Comparison of ENCODE assay signal across 16 cellular contexts in the genomic region with DNA sequence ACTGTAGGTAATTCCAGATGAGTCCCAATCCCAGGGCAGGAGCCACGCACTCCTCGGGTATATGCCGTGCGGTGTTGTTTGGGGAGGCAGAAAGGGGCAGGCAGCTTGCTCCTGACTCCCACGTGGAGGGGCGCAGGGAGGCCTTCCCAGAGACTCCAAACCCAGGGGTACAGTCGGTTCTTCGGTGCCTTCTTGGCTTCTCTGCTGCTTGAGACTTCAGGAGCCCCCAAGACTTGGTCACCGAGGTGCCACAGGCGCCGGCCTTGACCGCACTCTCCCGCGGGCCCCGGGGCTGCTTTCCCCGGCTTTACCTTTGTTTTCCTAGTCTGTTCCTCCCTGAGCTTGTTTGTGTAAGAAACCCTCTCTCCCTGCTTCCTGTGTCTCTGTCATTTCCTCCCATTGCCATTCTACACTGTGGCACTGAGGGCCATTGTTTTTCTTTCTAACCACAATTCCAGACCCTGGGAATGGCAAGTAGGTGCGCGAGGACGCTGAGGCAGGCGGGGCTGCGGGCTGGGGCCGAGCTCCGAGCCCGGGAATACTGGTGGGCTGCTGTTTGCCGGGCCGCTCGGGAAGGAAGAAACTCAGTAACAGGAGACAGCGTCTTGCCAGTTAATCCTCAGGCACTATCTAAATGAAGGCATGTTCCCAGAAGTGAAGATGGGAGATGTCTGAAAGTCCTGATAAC.
DNase-seq lines count a peak whose midpoint lies in the region; ATAC-seq, FAIRE-seq and TF ChIP-seq lines count a peak whose summit lies in the region.
"Had no signal": no experiment of that assay in that cellular context is flagged by ENCODE, and none has a peak within 500 bp of the region (broad histone marks: within the 10 kb centered on the region; RNA-seq: fewer than 3 reads in every experiment).

No MANE protein-coding gene starts in this region.

- no peak for FAIRE-seq in urothelium cell line (lab: Jason Lieb, UNC)

- no peak overlapping the region for H2AK5ac ChIP-seq in mesendoderm (ENCODE audit: low read length)

- no peaks in the 10 kb centered on the region for H3K79me1 ChIP-seq in mesendoderm (ENCODE audit: low read length)

- H2BK5ac ChIP-seq in mesendoderm (ENCODE audit: low read length), result peak overlapping the region; percentile 79

- H3K4me1 ChIP-seq in endodermal cell (ENCODE audit: control insufficient read depth, insufficient read depth, low read length), result peaks cover 3% of the 10 kb centered on the region
- H3K4me1 ChIP-seq in mesendoderm (ENCODE audit: control insufficient read depth, low read depth, low read length), result peaks cover 10% of the 10 kb centered on the region

- no peak for DNase-seq in activated naive CD8-positive, alpha-beta T cell treated with anti-CD3 and anti-CD28 coated beads, Interleukin-2, amount 10 ng/mL, durations not matched to agents 7 days and 5 days
- DNase-seq in activated naive CD8-positive, alpha-beta T cell treated with anti-CD3 and anti-CD28 coated beads, Interleukin-2, amount 50 U/mL, for 24 hours, result no peak
- DNase-seq in endodermal cell (peak; percentile 80), mesendoderm (peak; percentile 80), urothelium cell line (ENCODE audit: low spot score) (peak; percentile 37), NCI-H1048 (lab: John Stamatoyannopoulos, UW) (no peak), DMS79 (lab: John Stamatoyannopoulos, UW) (no peak)
- DNase-seq: activated CD8-positive, alpha-beta memory T cell treated with anti-CD3 and anti-CD28 coated beads, Interleukin-2, amount 50 U/mL, for 4 hours; mucosa of descending colon; NCI-H1436; NCI-H524; thyroid gland had no signal

- peak overlapping the region; percentile 88 for H3K4ac ChIP-seq in mesendoderm (ENCODE audit: low read depth, low read length)

- no peaks in the 10 kb centered on the region for H3K27me3 ChIP-seq in endodermal cell (ENCODE audit: control insufficient read depth, insufficient read depth, low read length, poor library complexity, severe bottlenecking)
- no peaks in the 10 kb centered on the region for H3K27me3 ChIP-seq in mesendoderm (ENCODE audit: insufficient read depth, low read length, poor library complexity)
- H3K27me3 ChIP-seq: thyroid gland had no signal

- H2BK15ac ChIP-seq in mesendoderm (replicated peaks; ENCODE audit: low read depth), result no peak overlapping the region

- no peak overlapping the region for H4K5ac ChIP-seq in mesendoderm (ENCODE audit: low read length)

- no peaks in the 10 kb centered on the region for H3K36me3 Mint-ChIP-seq in activated naive CD8-positive, alpha-beta T cell treated with anti-CD3 and anti-CD28 coated beads, Interleukin-2, amount 10 ng/mL, durations not matched to agents 7 days and 5 days
- no peaks in the 10 kb centered on the region for H3K36me3 Mint-ChIP-seq in activated naive CD8-positive, alpha-beta T cell treated with anti-CD3 and anti-CD28 coated beads, Interleukin-2, amount 50 U/mL, for 24 hours (ENCODE audit: low read depth)
- no peaks in the 10 kb centered on the region for H3K36me3 Mint-ChIP-seq in endodermal cell (ENCODE audit: low read depth)
- H3K36me3 Mint-ChIP-seq: activated naive CD8-positive, alpha-beta T cell had no signal

- H3K27ac Mint-ChIP-seq in activated naive CD8-positive, alpha-beta T cell treated with anti-CD3 and anti-CD28 coated beads, Interleukin-2, amount 10 ng/mL, durations not matched to agents 7 days and 5 days, result no peak overlapping the region
- H3K27ac Mint-ChIP-seq in activated naive CD8-positive, alpha-beta T cell treated with anti-CD3 and anti-CD28 coated beads, Interleukin-2, amount 50 U/mL, for 24 hours, result no peak overlapping the region
- H3K27ac Mint-ChIP-seq in endodermal cell, result peak overlapping the region; percentile 84
- H3K27ac Mint-ChIP-seq: activated naive CD8-positive, alpha-beta T cell; dendritic cell treated with granulocyte-macrophage colony-stimulating factor and Interleukin-4, amounts not matched to agents 40 ng/mL and 50 ng/mL, for 4 days had no signal

- no peak overlapping the region for H4K8ac ChIP-seq in mesendoderm (ENCODE audit: low read depth, low read length)

- no peak for TF ChIP-seq CTCF in endodermal cell (conservative IDR thresholded peaks at IDR 0.05)

- no peaks in the 10 kb centered on the region for H3K9me3 Mint-ChIP-seq in activated naive CD8-positive, alpha-beta T cell treated with anti-CD3 and anti-CD28 coated beads, Interleukin-2, amount 10 ng/mL, durations not matched to agents 7 days and 5 days
- no peaks in the 10 kb centered on the region for H3K9me3 Mint-ChIP-seq in activated naive CD8-positive, alpha-beta T cell treated with anti-CD3 and anti-CD28 coated beads, Interleukin-2, amount 50 U/mL, for 24 hours
- H3K9me3 Mint-ChIP-seq in endodermal cell, result no peaks in the 10 kb centered on the region
- H3K9me3 Mint-ChIP-seq: dendritic cell treated with granulocyte-macrophage colony-stimulating factor and Interleukin-4, amounts not matched to agents 40 ng/mL and 50 ng/mL, for 4 days had no signal

- peak overlapping the region; percentile 61 for H3K56ac ChIP-seq in mesendoderm (ENCODE audit: low read length)

- no peaks in the 10 kb centered on the region for H3K36me3 ChIP-seq in endodermal cell (ENCODE audit: control insufficient read depth, insufficient read depth, low read length)
- H3K36me3 ChIP-seq in mesendoderm (ENCODE audit: control insufficient read depth, insufficient read depth, low read length), result no peaks in the 10 kb centered on the region
- H3K36me3 ChIP-seq: thyroid gland had no signal

- H3K79me2 ChIP-seq in mesendoderm (ENCODE audit: control insufficient read depth, insufficient read depth, low read length), result no peaks in the 10 kb centered on the region

- H3K27ac ChIP-seq in endodermal cell (ENCODE audit: low read depth, low read length) (no peak overlapping the region), mesendoderm (ENCODE audit: low read depth, low read length) (peak overlapping the region; percentile 75)
- H3K27ac ChIP-seq: thyroid gland, VCaP had no signal

- H3K4me1 Mint-ChIP-seq in activated naive CD8-positive, alpha-beta T cell treated with anti-CD3 and anti-CD28 coated beads, Interleukin-2, amount 10 ng/mL, durations not matched to agents 7 days and 5 days, result peaks cover 6% of the 10 kb centered on the region
- no peaks in the 10 kb centered on the region for H3K4me1 Mint-ChIP-seq in activated naive CD8-positive, alpha-beta T cell treated with anti-CD3 and anti-CD28 coated beads, Interleukin-2, amount 50 U/mL, for 24 hours
- peaks cover 25% of the 10 kb centered on the region for H3K4me1 Mint-ChIP-seq in endodermal cell

- H2BK120ac ChIP-seq in mesendoderm (ENCODE audit: low read depth, low read length), result peak overlapping the region; percentile 97

- peaks cover 52% of the 10 kb centered on the region for H3K27me3 Mint-ChIP-seq in activated naive CD8-positive, alpha-beta T cell treated with anti-CD3 and anti-CD28 coated beads, Interleukin-2, amount 10 ng/mL, durations not matched to agents 7 days and 5 days
- H3K27me3 Mint-ChIP-seq in activated naive CD8-positive, alpha-beta T cell treated with anti-CD3 and anti-CD28 coated beads, Interleukin-2, amount 50 U/mL, for 24 hours, result peaks cover 50% of the 10 kb centered on the region
- no peaks in the 10 kb centered on the region for H3K27me3 Mint-ChIP-seq in endodermal cell (ENCODE audit: insufficient read depth)

- no peak overlapping the region for H3K23ac ChIP-seq in mesendoderm (ENCODE audit: low read length)

- no peak for ATAC-seq in activated naive CD8-positive, alpha-beta T cell treated with anti-CD3 and anti-CD28 coated beads, Interleukin-2, amount 10 ng/mL, durations not matched to agents 7 days and 5 days (ENCODE audit: low read depth)
- ATAC-seq in activated naive CD8-positive, alpha-beta T cell treated with anti-CD3 and anti-CD28 coated beads, Interleukin-2, amount 50 U/mL, for 24 hours, result no peak
- no peak for ATAC-seq in HG02571 (IDR thresholded peaks at IDR 0.05; ENCODE audit: unreplicated experiment)
- ATAC-seq: mucosa of descending colon had no signal

- H3K18ac ChIP-seq in mesendoderm (ENCODE audit: low read length), result peak overlapping the region; percentile 60

- no peak overlapping the region for H3K4me2 ChIP-seq in mesendoderm (ENCODE audit: low read length)

- H3K9ac ChIP-seq in endodermal cell (ENCODE audit: extremely low read depth, low read length, poor library complexity, severe bottlenecking), result no peak overlapping the region
- H3K9ac ChIP-seq in mesendoderm (ENCODE audit: low read length), result peak overlapping the region; percentile 27

- H3K4me3 ChIP-seq in endodermal cell (ENCODE audit: low read length) (no peak overlapping the region), mesendoderm (ENCODE audit: low read length) (no peak overlapping the region)
- H3K4me3 ChIP-seq: mucosa of descending colon, thyroid gland had no signal

- POLR2A ChIA-PET in activated naive CD8-positive, alpha-beta T cell treated with anti-CD3 and anti-CD28 coated beads, Interleukin-2, amount 10 ng/mL, durations not matched to agents 7 days and 5 days (lab: Charles Lee), result no interaction called here

- peak overlapping the region; percentile 6 for H3K4me3 Mint-ChIP-seq in activated naive CD8-positive, alpha-beta T cell treated with anti-CD3 and anti-CD28 coated beads, Interleukin-2, amount 10 ng/mL, durations not matched to agents 7 days and 5 days
- no peak overlapping the region for H3K4me3 Mint-ChIP-seq in activated naive CD8-positive, alpha-beta T cell treated with anti-CD3 and anti-CD28 coated beads, Interleukin-2, amount 50 U/mL, for 24 hours
- peak overlapping the region; percentile 45 for H3K4me3 Mint-ChIP-seq in endodermal cell
- H3K4me3 Mint-ChIP-seq: activated naive CD8-positive, alpha-beta T cell; dendritic cell treated with granulocyte-macrophage colony-stimulating factor and Interleukin-4, amounts not matched to agents 40 ng/mL and 50 ng/mL, for 4 days had no signal

- H3K9me3 ChIP-seq in endodermal cell (ENCODE audit: control insufficient read depth, low read length), result no peaks in the 10 kb centered on the region
- H3K9me3 ChIP-seq: mucosa of descending colon, thyroid gland had no signal

- 51 to 56% methylated on average over 14 to 28 of the region's 28 CpGs for WGBS in endodermal cell (ENCODE audit: insufficient coverage in 1 of 2, insufficient read length in 1 of 2), 2 experiments
- WGBS in mesendoderm (ENCODE audit: extremely low coverage, insufficient coverage, low lambda C conversion rate), result no CpG with 5 or more reads among the region's 28 CpGs

Comparison
In these comparisons a context has a peak if more than half of its experiments do, and no peak if none do; other contexts are left out.
1. DNase-seq: peak in endodermal cell (single experiment), mesendoderm (single experiment) and urothelium cell line (single experiment); none in activated naive CD8-positive, alpha-beta T cell treated with anti-CD3 and anti-CD28 coated beads, Interleukin-2, amount 10 ng/mL, durations not matched to agents 7 days and 5 days (single experiment), activated naive CD8-positive, alpha-beta T cell treated with anti-CD3 and anti-CD28 coated beads, Interleukin-2, amount 50 U/mL, for 24 hours (single experiment), NCI-H1048 (single experiment) and DMS79 (single experiment).